ENCODE assay signal across 8 cellular contexts in the genomic region with DNA sequence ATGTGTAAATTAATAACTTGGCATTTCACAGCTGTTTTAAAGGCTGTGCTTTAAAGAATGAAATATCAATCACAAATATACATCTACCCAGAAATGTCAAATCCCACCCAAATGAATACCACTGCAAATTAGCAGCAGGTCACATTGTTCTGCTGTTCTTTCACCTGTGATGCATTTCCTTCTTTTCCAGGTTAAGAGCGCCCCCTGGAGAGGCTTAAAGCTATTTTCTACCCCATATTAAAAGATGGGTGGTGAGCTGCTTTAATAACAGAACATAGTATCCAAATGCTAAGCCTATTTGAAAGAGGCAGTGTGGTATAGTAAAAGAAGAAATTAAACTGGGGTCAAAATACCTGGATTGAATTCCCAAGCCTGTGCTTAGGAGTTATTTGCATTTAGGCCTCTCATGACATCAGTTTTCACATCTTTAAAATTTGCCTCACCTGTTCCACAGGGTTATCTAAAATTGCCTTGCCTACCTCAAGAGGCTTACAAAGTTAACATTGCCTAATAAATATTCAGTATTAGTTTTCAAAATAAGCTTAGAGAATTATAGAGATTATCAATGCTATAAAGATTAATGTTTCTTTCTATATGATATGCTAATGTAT.
DNase-seq lines count a peak whose midpoint lies in the region; ATAC-seq and TF ChIP-seq lines count a peak whose summit lies in the region.

No MANE protein-coding gene starts in this region.

- H3K27ac Mint-ChIP-seq in activated T-cell treated with anti-CD3 and anti-CD28 coated beads, Interleukin-2, amount 50 U/mL, for 24 hours, result no peak overlapping the region

- H4K20me1 ChIP-seq in IMR-90 (ENCODE audit: insufficient read depth, low read length) (no peaks in the 10 kb centered on the region), PC-9 (ENCODE audit: insufficient read depth) (0 out of 2 replicates have a peak, but pooled peaks cover 3% of the 10 kb centered on the region)

- H3K18ac ChIP-seq in IMR-90 (ENCODE audit: low read depth, low read length), result no peak overlapping the region

- H3K9me3 ChIP-seq in IMR-90 (ENCODE audit: control insufficient read depth, insufficient read depth, low read length), result no peaks in the 10 kb centered on the region
- no peaks in the 10 kb centered on the region for H3K9me3 ChIP-seq in PC-9 (ENCODE audit: insufficient read depth, low read depth)

- POLR2A ChIA-PET in IMR-90 (lab: Charles Lee; ENCODE audit: unreplicated experiment) (interaction anchor here (0.8 kb wide), 1 partner anchor 404 kb away, joined by 4 read pairs; no protein-coding TSS in a partner anchor), PC-9 (lab: Charles Lee; ENCODE audit: unreplicated experiment) (no interaction called here)

- H4K8ac ChIP-seq in IMR-90 (ENCODE audit: low read depth in 2 of 2, low read length in 2 of 2), result no peak overlapping the region

- no peak overlapping the region for H3K23ac ChIP-seq in IMR-90 (ENCODE audit: low read depth, low read length)

- BruUV-seq in IMR-90 (replicated peaks; lab: Mats Ljungman, UMichigan), result no TSS peak
- no TSS peak for BruUV-seq in PC-9 (replicated peaks; lab: Mats Ljungman, UMichigan)

- no peaks in the 10 kb centered on the region for H3K79me2 ChIP-seq in PC-9 (ENCODE audit: low read depth)

- H3K4me1 ChIP-seq in IMR-90 (ENCODE audit: control insufficient read depth, insufficient read depth, low read length) (no peaks in the 10 kb centered on the region), PC-9 (replicated peaks; ENCODE audit: insufficient read depth) (no peaks in the 10 kb centered on the region)

- no peak overlapping the region for H2BK20ac ChIP-seq in IMR-90 (ENCODE audit: low read depth, low read length)

- TF ChIP-seq CTCF in IMR-90 (conservative IDR thresholded peaks at IDR 0.05; ENCODE audit: low read depth, low read length) (peak; percentile 77), PC-9 (conservative IDR thresholded peaks at IDR 0.05) (peak; percentile 88)

- no peak overlapping the region for H4K91ac ChIP-seq in IMR-90 (ENCODE audit: insufficient read depth, low read depth, low read length)

- H3K9me3 Mint-ChIP-seq in activated T-cell treated with anti-CD3 and anti-CD28 coated beads, Interleukin-2, amount 50 U/mL, for 24 hours, result no peaks in the 10 kb centered on the region

- H3K27me3 Mint-ChIP-seq in activated T-cell treated with anti-CD3 and anti-CD28 coated beads, Interleukin-2, amount 50 U/mL, for 24 hours, result no peaks in the 10 kb centered on the region

- H3K9me1 ChIP-seq in IMR-90 (ENCODE audit: insufficient read depth, low read length), result no peaks in the 10 kb centered on the region

- no peaks in the 10 kb centered on the region for H3K79me1 ChIP-seq in IMR-90 (ENCODE audit: low read depth in 1 of 2, low read length in 2 of 2)

- CTCF ChIA-PET in IMR-90 (lab: Yijun Ruan, JAX), result interaction anchor here (0.6 to 2.2 kb wide), 12 partner anchors 8 to 408 kb away, joined by 3 to 40 read pairs (median 4); no protein-coding TSS in a partner anchor
- CTCF ChIA-PET in PC-9 (lab: Charles Lee), result interaction anchor here (1.5 kb wide), 1 partner anchor 404 kb away, joined by 6 read pairs; no protein-coding TSS in a partner anchor

- no peak overlapping the region for H3K4me2 ChIP-seq in IMR-90 (ENCODE audit: low read depth, low read length)
- H3K4me2 ChIP-seq in PC-9, result no peak overlapping the region

- H3K36me3 ChIP-seq in IMR-90 (ENCODE audit: control insufficient read depth, insufficient read depth, low read length), result no peaks in the 10 kb centered on the region
- H3K36me3 ChIP-seq in PC-9 (ENCODE audit: low read depth), result no peaks in the 10 kb centered on the region

- no peak for TF ChIP-seq POLR2A in IMR-90 (IDR thresholded peaks at IDR 0.05; ENCODE audit: low read depth, low read length)

- peak; percentile 83 for ATAC-seq in IMR-90 (ENCODE audit: low read depth)

- no CpG with 5 or more reads among the region's 1 CpG for WGBS in IMR-90 (ENCODE audit: extremely low coverage in 2 of 2, insufficient read length in 1 of 2), 2 experiments

- in situ Hi-C loops in IMR-90 (cut with MboI; ENCODE audit: low sequenced_read_pairs), result no loop called here

- peak; percentile 83 for TF ChIP-seq RAD21 in IMR-90 (IDR thresholded peaks at IDR 0.05; ENCODE audit: low read length)

- H3K56ac ChIP-seq in IMR-90 (ENCODE audit: extremely low read depth, insufficient read depth, low read length), result no peak overlapping the region

- H2BK120ac ChIP-seq in IMR-90 (ENCODE audit: low read depth, low read length), result no peak overlapping the region

- H3K9ac ChIP-seq in IMR-90 (ENCODE audit: low read depth, low read length), result no peak overlapping the region

- H3K9me2 ChIP-seq in PC-9 (ENCODE audit: insufficient read depth), result no peaks in the 10 kb centered on the region

- H2AK9ac ChIP-seq in IMR-90 (replicated peaks; ENCODE audit: low read depth, low read length, poor library complexity), result no peak overlapping the region

- no peak overlapping the region for H2BK5ac ChIP-seq in IMR-90 (ENCODE audit: low read depth, low read length, poor library complexity, severe bottlenecking)

- DNase-seq in activated T-cell treated with anti-CD3 and anti-CD28 coated beads for 24 hours (ENCODE audit: low read depth) (peak; percentile 7), IMR-90 (peak; percentile 47), PC-9 (peak; percentile 32 to 37), epithelial cell of prostate (ENCODE audit: low read depth, low spot score) (peak; percentile 0), putamen (ENCODE audit: low spot score) (peak; percentile 10), KG1 (lab: John Stamatoyannopoulos, UW) (no peak)
- DNase-seq in activated T-cell treated with anti-CD3 and anti-CD28 coated beads, Interleukin-2, amount 50 U/mL, for 24 hours, result no peak
- no peak for DNase-seq in activated CD4-positive, CD25-positive, alpha-beta regulatory T cell treated with anti-CD3 and anti-CD28 coated beads, Interleukin-2, amount 50 U/mL, for 72 hours

- H3K27ac ChIP-seq in IMR-90 (ENCODE audit: insufficient read depth, low read length) (no peak overlapping the region), PC-9 (no peak overlapping the region), epithelial cell of prostate (no peak overlapping the region)

- no peaks in the 10 kb centered on the region for H3K27me3 ChIP-seq in IMR-90 (ENCODE audit: control insufficient read depth, insufficient read depth, low read length)
- no peaks in the 10 kb centered on the region for H3K27me3 ChIP-seq in PC-9 (ENCODE audit: insufficient read depth, low read depth)

- H3K4me3 ChIP-seq in IMR-90 (ENCODE audit: insufficient read depth, low read depth, low read length), result no peak overlapping the region
- no peak overlapping the region for H3K4me3 ChIP-seq in PC-9

- no peaks in the 10 kb centered on the region for H3F3A ChIP-seq in PC-9 (ENCODE audit: insufficient read depth, low read depth)

- intact Hi-C loops in IMR-90 (cut with micrococcal nuclease) (loop anchor here (1.0 to 10.0 kb wide), 3 partner anchors 299 to 404 kb away; a partner anchor contains a TSS), PC-9 (cut with micrococcal nuclease; ENCODE audit: unreplicated experiment) (loop anchor here (1.0 to 10.0 kb wide), 3 partner anchors 404 to 1300 kb away; no protein-coding TSS in a partner anchor)

- dilution Hi-C loops in IMR-90 (cut with HindIII; ENCODE audit: low sequenced_read_pairs, unreplicated experiment), result no loop called here

- H2BK15ac ChIP-seq in IMR-90 (ENCODE audit: low read depth, low read length), result no peak overlapping the region

- H4K5ac ChIP-seq in IMR-90 (ENCODE audit: low read depth, low read length), result no peak overlapping the region

- no peaks in the 10 kb centered on the region for H3K36me3 Mint-ChIP-seq in activated T-cell treated with anti-CD3 and anti-CD28 coated beads, Interleukin-2, amount 50 U/mL, for 24 hours (ENCODE audit: low read depth)

- H3K4me3 Mint-ChIP-seq in activated T-cell treated with anti-CD3 and anti-CD28 coated beads, Interleukin-2, amount 50 U/mL, for 24 hours, result no peak overlapping the region

- H3K14ac ChIP-seq in IMR-90 (replicated peaks; ENCODE audit: low read depth, low read length), result no peak overlapping the region

- no peak overlapping the region for H2AK5ac ChIP-seq in IMR-90 (ENCODE audit: low read depth, low read length)

- no peaks in the 10 kb centered on the region for H3K4me1 Mint-ChIP-seq in activated T-cell treated with anti-CD3 and anti-CD28 coated beads, Interleukin-2, amount 50 U/mL, for 24 hours (ENCODE audit: low read depth)

- no peak overlapping the region for H3K4ac ChIP-seq in IMR-90 (ENCODE audit: low read depth, low read length)

- H2AFZ ChIP-seq in IMR-90 (replicated peaks; ENCODE audit: low read length, poor library complexity) (no peak overlapping the region), PC-9 (no peak overlapping the region)

TF ChIP-seq in IMR-90, 13 proteins besides CTCF, POLR2A, EP300 and RAD21:
- TF ChIP-seq SMC3 (IDR thresholded peaks at IDR 0.05; ENCODE audit: low read depth, low read length) (peak; percentile 75), RCOR1 (IDR thresholded peaks at IDR 0.05; ENCODE audit: insufficient replicate concordance, low read length) (no peak)

Comparison
In these comparisons a context has a peak if more than half of its experiments do, and no peak if none do; other contexts are left out.
1. DNase-seq: peak in activated T-cell treated with anti-CD3 and anti-CD28 coated beads for 24 hours (single experiment), IMR-90 (single experiment), PC-9 (2 of 2), epithelial cell of prostate (single experiment) and putamen (single experiment); none in activated T-cell treated with anti-CD3 and anti-CD28 coated beads, Interleukin-2, amount 50 U/mL, for 24 hours (single experiment), activated CD4-positive, CD25-positive, alpha-beta regulatory T cell treated with anti-CD3 and anti-CD28 coated beads, Interleukin-2, amount 50 U/mL, for 72 hours (single experiment) and KG1 (single experiment).